8 cellular contexts compared by ENCODE assay signal in genomic region chr2:15591373-15591691, GRCh38. TPM values are rescaled to one million over a fixed set of nuclear protein-coding genes. Genes with fewer than 3 reads are reported as not detected.
DNase-seq lines count a peak whose midpoint lies in the region; ATAC-seq, FAIRE-seq and TF ChIP-seq lines count a peak whose summit lies in the region.

No MANE protein-coding gene starts in this region.

- H3K27me3 ChIP-seq in DND-41 (ENCODE audit: insufficient read depth, low read length, poor library complexity) (no peaks in the 10 kb centered on the region), pancreas (no peaks in the 10 kb centered on the region)

- H3K79me2 ChIP-seq in DND-41 (ENCODE audit: insufficient read depth, low read length), result peaks cover 53% of the 10 kb centered on the region

- H3K4me3 ChIP-seq in DND-41 (ENCODE audit: low read depth in 1 of 2, low read length in 2 of 2) (peak overlapping the region; percentile 88 to 99), epithelial cell of proximal tubule (ENCODE audit: low read depth, low read length) (peak overlapping the region; percentile 69), pancreas (peak overlapping the region; percentile 88 to 99 (median 94))

- TF ChIP-seq CTCF in DND-41 (IDR thresholded peaks at IDR 0.05; ENCODE audit: borderline replicate concordance, extremely low read depth, low read length, poor library complexity, severe bottlenecking), result no peak
- no peak for TF ChIP-seq CTCF in epithelial cell of proximal tubule (conservative IDR thresholded peaks at IDR 0.05; ENCODE audit: low read depth, low read length)
- no peak for TF ChIP-seq CTCF in pancreas (IDR thresholded peaks at IDR 0.05)

- H3K27ac ChIP-seq in DND-41 (ENCODE audit: low read length) (peak overlapping the region; percentile 90), pancreas (peak overlapping the region; percentile 83 to 95 (median 88))

- peaks cover 19% of the 10 kb centered on the region for H3K36me3 ChIP-seq in DND-41 (ENCODE audit: insufficient read depth, low read length)
- H3K36me3 ChIP-seq in pancreas, result peaks cover 0 to 10% (median 4%) of the 10 kb centered on the region in 3 donors

- FAIRE-seq in pancreas (lab: Jason Lieb, UNC), result no peak

- DNase-seq in DND-41, result no peak
- DNase-seq in epithelial cell of proximal tubule (ENCODE audit: low read depth), result no peak
- no peak for DNase-seq in pancreas
- DNase-seq in stimulated activated CD4-positive, alpha-beta T cell treated with anti-CD3 and anti-CD28 coated beads, Interleukin-4, amount 100 ng/mL, for 1 hour, result no peak
- DNase-seq in NCI-H146 treated with DMSO at 0.1 percent for 48 hours (lab: John Stamatoyannopoulos, UW; ENCODE audit: unreplicated experiment), result no peak
- no peak for DNase-seq in NCI-H1048 (lab: John Stamatoyannopoulos, UW)

- peak overlapping the region; percentile 96 for H2AFZ ChIP-seq in DND-41 (ENCODE audit: low read depth, low read length)

- WGBS in pancreas, 2 donors, result 18 to 21% methylated on average over 7 of the region's 7 CpGs

- H3K9ac ChIP-seq in DND-41 (ENCODE audit: low read depth, low read length), result peak overlapping the region; percentile 95

- H3K4me1 ChIP-seq in DND-41 (ENCODE audit: insufficient read depth, low read length), result peaks cover 36% of the 10 kb centered on the region
- peaks cover 7 to 19% (median 18%) of the 10 kb centered on the region in 3 donors for H3K4me1 ChIP-seq in pancreas

- no peaks in the 10 kb centered on the region for H3K9me3 ChIP-seq in DND-41 (ENCODE audit: insufficient read depth, low read length, severe bottlenecking)
- no peaks in the 10 kb centered on the region for H3K9me3 ChIP-seq in pancreas

- ATAC-seq in DND-41 (ENCODE audit: insufficient read depth, low read depth) (no peak; the same call in 2 of the 3 replicates), pancreas (peak in 2 of 4 donors; percentile 35 to 51), GM19328 (IDR thresholded peaks at IDR 0.05; ENCODE audit: unreplicated experiment) (no peak)

- H3K4me2 ChIP-seq in DND-41 (ENCODE audit: insufficient read depth, low read length), result peak overlapping the region; percentile 78

- H4K20me1 ChIP-seq in DND-41 (ENCODE audit: insufficient read depth, low read length), result peaks cover 8% of the 10 kb centered on the region; the same call in 1 of the 2 replicates

- intact Hi-C loops in pancreas (cut with DNase I), result no loop called here

TF ChIP-seq in PFSK-1, 5 proteins besides CTCF, POLR2A, EP300 and RAD21:
- TF ChIP-seq FOXP2 (optimal IDR thresholded peaks at IDR 0.05; ENCODE audit: borderline replicate concordance, extremely low read depth, extremely low read length, insufficient read depth) (peak; percentile 34), TAF1 (IDR thresholded peaks at IDR 0.05; ENCODE audit: borderline replicate concordance, insufficient read depth, low read length) (no peak)

RNA-seq across cellular contexts. Expression of gene DDX1, which starts 0.3 kb away (rescaled TPM):
- polyA plus RNA-seq in PFSK-1 (2012; ENCODE audit: insufficient read length, low read depth), result 59.5 TPM
- total RNA-seq in epithelial cell of proximal tubule (70.2 and 77.0 TPM in 2 replicates), pancreas (10 to 100 TPM; 31.8 to 55.1 (median 43.1) TPM)
- 10 to 100 TPM; 25.5 to 52.6 TPM for polyA plus RNA-seq in pancreas

RNA-seq across cellular contexts. Expression of gene NBAS, which starts 30.2 kb away (rescaled TPM):
- 22.2 TPM for polyA plus RNA-seq in PFSK-1 (2012; ENCODE audit: insufficient read length, low read depth)
- total RNA-seq in epithelial cell of proximal tubule (33.6 and 48.4 TPM in 2 replicates), pancreas (10 to 100 TPM; 26.6 to 36.7 (median 31.1) TPM)
- polyA plus RNA-seq in pancreas, result 10 to 100 TPM; 29.1 to 33.2 TPM
